Comparison of ENCODE assay signal across 9 cellular contexts in genomic region chr1:171805395-171806115, GRCh38. TPM values are rescaled to one million over a fixed set of nuclear protein-coding genes. Genes with fewer than 3 reads are reported as not detected.
DNase-seq lines count a peak whose midpoint lies in the region; ATAC-seq and FAIRE-seq lines count a peak whose summit lies in the region.
"Had no signal": no experiment of that assay in that cellular context is flagged by ENCODE, and none has a peak within 500 bp of the region (broad histone marks: within the 10 kb centered on the region; RNA-seq: fewer than 3 reads in every experiment).

No MANE protein-coding gene starts in this region.

- no peak for FAIRE-seq in frontal cortex (lab: Jason Lieb, UNC)

- H3K36me3 Mint-ChIP-seq in CD4-positive, alpha-beta memory T cell: no peaks in the 10 kb centered on the region

- intact Hi-C loops in CD4-positive, alpha-beta memory T cell (cut with micrococcal nuclease): no loop called here

- ATAC-seq in GM19452 (IDR thresholded peaks at IDR 0.05; ENCODE audit: unreplicated experiment) (peak; percentile 94), HG03342 (IDR thresholded peaks at IDR 0.05; ENCODE audit: unreplicated experiment) (peak; percentile 92)

- H3K4me1 Mint-ChIP-seq in CD4-positive, alpha-beta memory T cell: peaks cover 3 to 11% (median 9%) of the 10 kb centered on the region in 4 donors

- DNase-seq in CD4-positive, alpha-beta memory T cell: no peak
- peak; percentile 31 for DNase-seq in glomerular visceral epithelial cell (ENCODE audit: extremely low spot score)
- DNase-seq in stimulated activated CD4-positive, alpha-beta T cell treated with anti-CD3 and anti-CD28 coated beads, Interleukin-2, amount 100 ng/mL, for 24 hours: no peak
- DNase-seq in germinal center (ENCODE audit: low spot score): no peak
- no peak for DNase-seq in stimulated activated CD4-positive, alpha-beta T cell treated with anti-CD3 and anti-CD28 coated beads, Interleukin-4, amount 100 ng/mL, for 1 hour
- DNase-seq in frontal cortex (ENCODE audit: low spot score in 2 of 2): no peak
- DNase-seq: GDM1 had no signal

- no peaks in the 10 kb centered on the region for H3K27me3 Mint-ChIP-seq in CD4-positive, alpha-beta memory T cell

- H3K36me3 ChIP-seq in CD4-positive, alpha-beta memory T cell (ENCODE audit: insufficient read depth, low read length): no peaks in the 10 kb centered on the region

- H3K27ac ChIP-seq in CD4-positive, alpha-beta memory T cell (ENCODE audit: low read depth, low read length): no peak overlapping the region

- POLR2A ChIA-PET in CD4-positive, alpha-beta memory T cell (lab: Charles Lee; ENCODE audit: partially characterized antibody): interaction anchor here (1.0 kb wide), 1 partner anchor 24 kb away, joined by 3 read pairs; the partner anchor contains the start of gene METTL13

- H3K27me3 ChIP-seq in CD4-positive, alpha-beta memory T cell (ENCODE audit: insufficient read depth, low read length): no peaks in the 10 kb centered on the region

- peak overlapping the region in 6 of 8 donors; percentile 39 to 62 (median 54) for H3K4me3 Mint-ChIP-seq in CD4-positive, alpha-beta memory T cell

- H3K9me3 ChIP-seq in CD4-positive, alpha-beta memory T cell (ENCODE audit: control insufficient read depth in 1 of 2, low read length in 2 of 2): no peaks in the 10 kb centered on the region

- peak overlapping the region in 3 of 7 donors; percentile 37 to 61 (median 60) for H3K27ac Mint-ChIP-seq in CD4-positive, alpha-beta memory T cell

- H3K4me3 ChIP-seq in CD4-positive, alpha-beta memory T cell (ENCODE audit: low read length in 2 of 2): no peak overlapping the region

- no peaks in the 10 kb centered on the region for H3K4me1 ChIP-seq in CD4-positive, alpha-beta memory T cell (ENCODE audit: insufficient read depth, low read length)

- CTCF ChIA-PET in CD4-positive, alpha-beta memory T cell (lab: Charles Lee; ENCODE audit: partially characterized antibody): interaction anchor here (8.3 kb wide), 1 partner anchor 177 kb away, joined by 162 read pairs; no protein-coding TSS in a partner anchor

- no peaks in the 10 kb centered on the region for H3K9me3 Mint-ChIP-seq in CD4-positive, alpha-beta memory T cell

RNA-seq across cellular contexts. Expression of gene METTL13, which starts 24.1 kb away (rescaled TPM):
- 10 to 100 TPM; 33.3 to 36.7 TPM for total RNA-seq in CD4-positive, alpha-beta memory T cell
- polyA plus RNA-seq in CD4-positive, alpha-beta memory T cell: 10 to 100 TPM; 27.7 to 34.8 TPM
- total RNA-seq in frontal cortex: 23.2 TPM

RNA-seq across cellular contexts. Expression of gene DNM3, which starts 35.7 kb away (rescaled TPM):
- 1 to 10 TPM; 2.0 to 2.7 TPM for total RNA-seq in CD4-positive, alpha-beta memory T cell
- polyA plus RNA-seq in CD4-positive, alpha-beta memory T cell: under 1 TPM; 0.37 to 0.76 TPM
- 76.2 TPM for total RNA-seq in frontal cortex

Comparison
In these comparisons a context has a peak if more than half of its experiments do, and no peak if none do; other contexts are left out.
1. RNA of gene DNM3, which starts 35.7 kb away (total RNA-seq): 76.2 TPM in frontal cortex (single experiment); 2.0 to 2.7 TPM in CD4-positive, alpha-beta memory T cell; every median in the first group is over 10 times any median in the second.